11 cellular contexts compared by ENCODE assay signal in genomic region chr11:9717040-9717357, GRCh38. TPM values are rescaled to one million over a fixed set of nuclear protein-coding genes. Genes with fewer than 3 reads are reported as not detected.
A peak's percentile ranks its signal among the peaks of the same experiment; 100 is the strongest.
DNase-seq lines count a peak whose midpoint lies in the region; ATAC-seq, FAIRE-seq and TF ChIP-seq lines count a peak whose summit lies in the region.
"Had no signal": no experiment of that assay in that cellular context is flagged by ENCODE, and none has a peak within 500 bp of the region (broad histone marks: within the 10 kb centered on the region; RNA-seq: fewer than 3 reads in every experiment).

No MANE protein-coding gene starts in this region.

- intact Hi-C loops in activated CD4-positive, alpha-beta memory T cell treated with anti-CD3 and anti-CD28 coated beads for 36 hours (cut with micrococcal nuclease) = no loop called here
- intact Hi-C loops in OCI-LY7 (cut with micrococcal nuclease; ENCODE audit: unreplicated experiment) = no loop called here
- intact Hi-C loops in endothelial cell of umbilical vein (cut with micrococcal nuclease) = loop anchor here (1.0 to 2.0 kb wide), 2 partner anchors 14 to 90 kb away; no protein-coding TSS in a partner anchor

- H3K9me1 ChIP-seq in endothelial cell of umbilical vein (replicated peaks; ENCODE audit: control insufficient read depth, extremely low read depth, insufficient read depth, low read length) = no peaks in the 10 kb centered on the region

- no peak overlapping the region for H3K4me3 Mint-ChIP-seq in activated CD4-positive, alpha-beta memory T cell treated with anti-CD3 and anti-CD28 coated beads, Interleukin-2, amount 10 ng/mL, durations not matched to agents 7 days and 5 days
- H3K4me3 Mint-ChIP-seq in activated CD4-positive, alpha-beta memory T cell treated with anti-CD3 and anti-CD28 coated beads for 36 hours = no peak overlapping the region
- peak overlapping the region; percentile 0 to 2 for H3K4me3 Mint-ChIP-seq in stimulated activated naive CD8-positive, alpha-beta T cell treated with anti-CD3 and anti-CD28 coated beads, Interleukin-15, amount 100 ng/mL, for 72 hours

- H3K4me2 ChIP-seq in OCI-LY7 (ENCODE audit: low read length) (peak overlapping the region; percentile 41), endothelial cell of umbilical vein (ENCODE audit: insufficient read depth, low read length) (peak overlapping the region; percentile 36)

- H3K36me3 ChIP-seq in OCI-LY7 (ENCODE audit: insufficient read depth, low read length) = peaks cover 80% of the 10 kb centered on the region
- peaks cover 0 to 7% of the 10 kb centered on the region in 2 experiments for H3K36me3 ChIP-seq in endothelial cell of umbilical vein (ENCODE audit: control insufficient read depth in 2 of 2, extremely low read depth in 1 of 2, insufficient read depth in 2 of 2, low read length in 2 of 2)

- no peaks in the 10 kb centered on the region for H3K27me3 ChIP-seq in endothelial cell of umbilical vein (ENCODE audit: control insufficient read depth in 2 of 2, insufficient read depth in 2 of 2, low read length in 2 of 2)
- H3K27me3 ChIP-seq: foreskin keratinocyte had no signal

- H3K36me3 Mint-ChIP-seq in activated CD4-positive, alpha-beta memory T cell treated with anti-CD3 and anti-CD28 coated beads, Interleukin-2, amount 10 ng/mL, durations not matched to agents 7 days and 5 days (ENCODE audit: low read depth) = peaks cover 24% of the 10 kb centered on the region
- H3K36me3 Mint-ChIP-seq in activated CD4-positive, alpha-beta memory T cell treated with anti-CD3 and anti-CD28 coated beads for 36 hours = peaks cover 4% of the 10 kb centered on the region

- peak overlapping the region; percentile 48 for H3K9ac ChIP-seq in endothelial cell of umbilical vein (replicated peaks; ENCODE audit: extremely low read depth, insufficient read depth, low read length)

- no peak overlapping the region for H2AFZ ChIP-seq in OCI-LY7 (ENCODE audit: low read length)
- no peak overlapping the region for H2AFZ ChIP-seq in endothelial cell of umbilical vein (ENCODE audit: low read depth, low read length)

- FAIRE-seq in endothelial cell of umbilical vein (lab: Jason Lieb, UNC) = no peak

- H3K4me1 ChIP-seq in OCI-LY7 (ENCODE audit: insufficient read depth, low read length, poor library complexity, severe bottlenecking) (peaks cover 48% of the 10 kb centered on the region), endothelial cell of umbilical vein (ENCODE audit: control insufficient read depth, extremely low read depth, insufficient read depth, low read length) (peaks cover 63% of the 10 kb centered on the region)

- DNase-seq in activated CD4-positive, alpha-beta memory T cell treated with anti-CD3 and anti-CD28 coated beads, Interleukin-2, amount 10 ng/mL, durations not matched to agents 7 days and 5 days = no peak
- no peak for DNase-seq in activated CD4-positive, alpha-beta memory T cell treated with anti-CD3 and anti-CD28 coated beads for 36 hours
- DNase-seq in OCI-LY7 (ENCODE audit: low spot score) (no peak), endothelial cell of umbilical vein (ENCODE audit: low read depth, low spot score) (no peak), DMS53 treated with DMSO at 0.1 percent for 48 hours (lab: John Stamatoyannopoulos, UW; ENCODE audit: unreplicated experiment) (no peak)
- no peak for DNase-seq in stimulated activated naive CD8-positive, alpha-beta T cell treated with anti-CD3 and anti-CD28 coated beads, Interleukin-15, amount 100 ng/mL, for 72 hours
- DNase-seq: NCI-H2029 treated with DMSO at 0.1 percent for 48 hours, posterior cingulate gyrus had no signal

- dilution Hi-C loops in endothelial cell of umbilical vein (cut with MboI; ENCODE audit: extremely low pct_ligation_motif_present, low sequenced_read_pairs) = no loop called here

- H3K9me3 ChIP-seq in OCI-LY7 (ENCODE audit: low read length) (peaks cover 36% of the 10 kb centered on the region), endothelial cell of umbilical vein (replicated peaks; ENCODE audit: control insufficient read depth, insufficient read depth, low read length) (no peaks in the 10 kb centered on the region)

- H3K79me2 ChIP-seq in OCI-LY7 (ENCODE audit: insufficient read depth, low read depth, low read length) = peaks cover 88% of the 10 kb centered on the region; the same call in 1 of the 2 replicates
- H3K79me2 ChIP-seq in endothelial cell of umbilical vein (ENCODE audit: control insufficient read depth, insufficient read depth, low read length) = peaks cover 49% of the 10 kb centered on the region

- CTCF ChIA-PET in activated CD4-positive, alpha-beta memory T cell treated with anti-CD3 and anti-CD28 coated beads, Interleukin-2, amount 10 ng/mL, durations not matched to agents 7 days and 5 days (lab: Charles Lee) = interaction anchor here (1.3 to 1.9 kb wide), 2 partner anchors 32 to 210 kb away, joined by 4 read pairs; no protein-coding TSS in a partner anchor
- CTCF ChIA-PET in activated CD4-positive, alpha-beta memory T cell treated with anti-CD3 and anti-CD28 coated beads for 36 hours (lab: Charles Lee) = interaction anchor here (1.1 to 1.4 kb wide), 4 partner anchors 9 to 104 kb away, joined by 3 to 4 read pairs (median 4); no protein-coding TSS in a partner anchor
- CTCF ChIA-PET in OCI-LY7 (lab: Charles Lee; ENCODE audit: unreplicated experiment) = no interaction called here
- CTCF ChIA-PET in endothelial cell of umbilical vein (lab: Charles Lee) = interaction anchor here (1.0 to 2.9 kb wide), 7 partner anchors 8 to 142 kb away, joined by 3 to 16 read pairs (median 9); no protein-coding TSS in a partner anchor

- POLR2A ChIA-PET in activated CD4-positive, alpha-beta memory T cell treated with anti-CD3 and anti-CD28 coated beads, Interleukin-2, amount 10 ng/mL, durations not matched to agents 7 days and 5 days (lab: Charles Lee) = interaction anchor here (0.9 kb wide), 1 partner anchor 257 kb away, joined by 3 read pairs; no protein-coding TSS in a partner anchor
- POLR2A ChIA-PET in activated CD4-positive, alpha-beta memory T cell treated with anti-CD3 and anti-CD28 coated beads for 36 hours (lab: Charles Lee) = no interaction called here
- POLR2A ChIA-PET in OCI-LY7 (lab: Charles Lee) = interaction anchor here (0.8 to 5.4 kb wide), 10 partner anchors 9 to 53 kb away, joined by 3 to 33 read pairs (median 4); no protein-coding TSS in a partner anchor
- POLR2A ChIA-PET in endothelial cell of umbilical vein (lab: Charles Lee) = interaction anchor here (0.6 to 1.7 kb wide), 5 partner anchors 10 to 753 kb away, joined by 3 to 5 read pairs (median 3); partner anchors contain the start of genes ADM, TMEM9B and ZNF143

- peaks cover 10% of the 10 kb centered on the region for H3K9me3 Mint-ChIP-seq in activated CD4-positive, alpha-beta memory T cell treated with anti-CD3 and anti-CD28 coated beads, Interleukin-2, amount 10 ng/mL, durations not matched to agents 7 days and 5 days
- no peaks in the 10 kb centered on the region for H3K9me3 Mint-ChIP-seq in activated CD4-positive, alpha-beta memory T cell treated with anti-CD3 and anti-CD28 coated beads for 36 hours
- peaks cover 8 to 11% of the 10 kb centered on the region in 2 donors for H3K9me3 Mint-ChIP-seq in stimulated activated naive CD8-positive, alpha-beta T cell treated with anti-CD3 and anti-CD28 coated beads, Interleukin-15, amount 100 ng/mL, for 72 hours

- ATAC-seq in stimulated activated naive CD8-positive, alpha-beta T cell treated with anti-CD3 and anti-CD28 coated beads, Interleukin-15, amount 100 ng/mL, for 72 hours = no peak
- ATAC-seq in GM19455 (IDR thresholded peaks at IDR 0.05; ENCODE audit: unreplicated experiment) = no peak
- ATAC-seq in HG02981 (IDR thresholded peaks at IDR 0.05; ENCODE audit: unreplicated experiment) = no peak
- ATAC-seq: foreskin keratinocyte had no signal

- TF ChIP-seq CTCF in OCI-LY7 (conservative IDR thresholded peaks at IDR 0.05; ENCODE audit: low read length) = no peak
- no peak for TF ChIP-seq CTCF in endothelial cell of umbilical vein (IDR thresholded peaks at IDR 0.05; ENCODE audit: extremely low read depth in 1 of 2, insufficient read depth in 1 of 2, low read depth in 1 of 2, low read length in 2 of 2)

- peaks cover 24% of the 10 kb centered on the region for H3K4me1 Mint-ChIP-seq in activated CD4-positive, alpha-beta memory T cell treated with anti-CD3 and anti-CD28 coated beads, Interleukin-2, amount 10 ng/mL, durations not matched to agents 7 days and 5 days
- peaks cover 17% of the 10 kb centered on the region for H3K4me1 Mint-ChIP-seq in activated CD4-positive, alpha-beta memory T cell treated with anti-CD3 and anti-CD28 coated beads for 36 hours (ENCODE audit: low read depth)
- peaks cover 20% of the 10 kb centered on the region for H3K4me1 Mint-ChIP-seq in stimulated activated naive CD8-positive, alpha-beta T cell treated with anti-CD3 and anti-CD28 coated beads, Interleukin-15, amount 100 ng/mL, for 72 hours

- H3K4me3 ChIP-seq in OCI-LY7 (ENCODE audit: low read depth, low read length, poor library complexity, severe bottlenecking) = peak overlapping the region; percentile 3
- peak overlapping the region in 1 of 3 experiments; percentile 3 for H3K4me3 ChIP-seq in endothelial cell of umbilical vein (replicated peaks in 1 of 3; ENCODE audit: insufficient read depth in 1 of 3, low read depth in 1 of 3, low read length in 3 of 3)

- no TSS peak for BruUV-seq in OCI-LY7 (replicated peaks; lab: Mats Ljungman, UMichigan)
- BruUV-seq in endothelial cell of umbilical vein (replicated peaks; lab: Mats Ljungman, UMichigan) = TSS peak; percentile 4

- TF ChIP-seq POLR2A in endothelial cell of umbilical vein (IDR thresholded peaks at IDR 0.05; ENCODE audit: low read depth, low read length) = no peak

- H3K27ac ChIP-seq in OCI-LY7 (ENCODE audit: low read depth, low read length, poor library complexity, severe bottlenecking) = peak overlapping the region; percentile 41
- H3K27ac ChIP-seq in endothelial cell of umbilical vein (ENCODE audit: insufficient read depth, low read depth, low read length) = peak overlapping the region; percentile 94

- no peaks in the 10 kb centered on the region for H3K27me3 Mint-ChIP-seq in activated CD4-positive, alpha-beta memory T cell treated with anti-CD3 and anti-CD28 coated beads, Interleukin-2, amount 10 ng/mL, durations not matched to agents 7 days and 5 days
- no peaks in the 10 kb centered on the region for H3K27me3 Mint-ChIP-seq in activated CD4-positive, alpha-beta memory T cell treated with anti-CD3 and anti-CD28 coated beads for 36 hours
- no peaks in the 10 kb centered on the region for H3K27me3 Mint-ChIP-seq in stimulated activated naive CD8-positive, alpha-beta T cell treated with anti-CD3 and anti-CD28 coated beads, Interleukin-15, amount 100 ng/mL, for 72 hours

- H4K20me1 ChIP-seq in OCI-LY7 (ENCODE audit: insufficient read depth, low read length) (no peaks in the 10 kb centered on the region), endothelial cell of umbilical vein (replicated peaks; ENCODE audit: control insufficient read depth, extremely low read depth, insufficient read depth, low read length) (no peaks in the 10 kb centered on the region)

- no peaks in the 10 kb centered on the region for H3K9me2 ChIP-seq in OCI-LY7 (ENCODE audit: insufficient read depth, low read length)

- H3K27ac Mint-ChIP-seq in activated CD4-positive, alpha-beta memory T cell treated with anti-CD3 and anti-CD28 coated beads, Interleukin-2, amount 10 ng/mL, durations not matched to agents 7 days and 5 days = peak overlapping the region; percentile 46
- no peak overlapping the region for H3K27ac Mint-ChIP-seq in activated CD4-positive, alpha-beta memory T cell treated with anti-CD3 and anti-CD28 coated beads for 36 hours
- H3K27ac Mint-ChIP-seq in stimulated activated naive CD8-positive, alpha-beta T cell treated with anti-CD3 and anti-CD28 coated beads, Interleukin-15, amount 100 ng/mL, for 72 hours = peak overlapping the region in 1 of 2 donors; percentile 28

RNA-seq across cellular contexts. Expression of gene SWAP70, which starts 53.1 kb away (rescaled TPM):
- 1 to 10 TPM; 8.6 to 9.1 TPM for total RNA-seq in activated CD4-positive, alpha-beta memory T cell treated with anti-CD3 and anti-CD28 coated beads, Interleukin-2, amount 10 ng/mL, durations not matched to agents 7 days and 5 days
- 1 to 10 TPM; 7.7 to 8.6 TPM for total RNA-seq in activated CD4-positive, alpha-beta memory T cell treated with anti-CD3 and anti-CD28 coated beads for 36 hours
- total RNA-seq in OCI-LY7 (2014; rRNA removed; shearing (Covaris generic)) = 37.5 and 44.4 TPM in 2 replicates
- total RNA-seq in OCI-LY7 (2022) (91.9 and 110 TPM in 2 replicates), endothelial cell of umbilical vein (156 and 165 TPM in 2 replicates)
- polyA plus RNA-seq in endothelial cell of umbilical vein = 39.6 and 52.5 TPM in 2 replicates
- 62.4 and 66.8 TPM in 2 replicates for polyA plus RNA-seq in endothelial cell of umbilical vein (2011; cell fraction: cytosol; rRNA removed)
- 49.5 and 63.1 TPM in 2 replicates for polyA plus RNA-seq in endothelial cell of umbilical vein (2011; cell fraction: nucleus; rRNA removed)
- 106 and 152 TPM in 2 replicates for polyA plus RNA-seq in endothelial cell of umbilical vein (2012)
- polyA minus RNA-seq in endothelial cell of umbilical vein = 89.0 and 89.6 TPM in 2 replicates
- 16.4 TPM for polyA minus RNA-seq in endothelial cell of umbilical vein (2011; cell fraction: cytosol; rRNA and poly(A)+ RNA removed)
- polyA minus RNA-seq in endothelial cell of umbilical vein (2011; cell fraction: nucleus; rRNA and poly(A)+ RNA removed) = 49.5 and 64.0 TPM in 2 replicates

Comparison
In these comparisons a context has a peak if more than half of its experiments do, and no peak if none do; other contexts are left out.
1. H3K4me3 Mint-ChIP-seq: peak in stimulated activated naive CD8-positive, alpha-beta T cell treated with anti-CD3 and anti-CD28 coated beads, Interleukin-15, amount 100 ng/mL, for 72 hours (2 of 2); none in activated CD4-positive, alpha-beta memory T cell treated with anti-CD3 and anti-CD28 coated beads, Interleukin-2, amount 10 ng/mL, durations not matched to agents 7 days and 5 days (single experiment) and activated CD4-positive, alpha-beta memory T cell treated with anti-CD3 and anti-CD28 coated beads for 36 hours (single experiment).